ENCODE assay signal across 14 cellular contexts in the genomic region with DNA sequence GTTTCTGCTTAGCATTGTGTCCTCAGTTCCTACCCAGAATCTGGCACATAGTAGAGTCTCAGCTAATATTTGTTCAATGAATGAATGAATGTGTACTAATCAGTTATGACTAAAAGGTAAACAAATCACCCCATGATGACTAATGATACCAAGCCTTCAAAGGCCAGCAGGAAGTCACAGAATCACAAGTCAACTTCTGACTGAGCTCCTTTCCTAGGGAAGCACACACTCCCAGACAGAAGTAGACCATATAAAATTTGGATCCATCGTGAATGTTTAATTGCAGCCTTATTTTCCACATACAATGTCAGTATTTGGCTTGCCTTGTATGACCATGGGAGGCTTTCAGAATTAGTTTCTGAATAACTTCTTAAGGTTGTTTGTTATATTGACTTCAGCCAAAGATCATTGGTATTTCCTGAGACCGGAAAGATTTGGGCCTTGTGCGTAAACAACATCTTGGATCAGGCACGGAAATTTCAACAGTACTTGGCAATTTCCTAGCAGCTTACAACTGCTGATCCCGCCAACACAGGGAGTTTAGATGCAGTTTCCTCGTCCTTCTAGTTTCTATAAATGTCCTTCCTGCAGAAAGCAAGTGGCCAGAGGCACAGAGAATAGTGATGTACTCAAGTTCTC.
DNase-seq lines count a peak whose midpoint lies in the region; ATAC-seq, FAIRE-seq and TF ChIP-seq lines count a peak whose summit lies in the region.
"Had no signal": no experiment of that assay in that cellular context is flagged by ENCODE, and none has a peak within 500 bp of the region (broad histone marks: within the 10 kb centered on the region; RNA-seq: fewer than 3 reads in every experiment).

No MANE protein-coding gene starts in this region.

- peaks cover 8% of the 10 kb centered on the region for H3K4me1 Mint-ChIP-seq in T-helper 17 cell
- H3K4me1 Mint-ChIP-seq: B cell had no signal

- WGBS in pancreas, 2 donors = 19 to 40% methylated on average over 6 of the region's 6 CpGs
- WGBS in mesendoderm (ENCODE audit: extremely low coverage, insufficient coverage, low lambda C conversion rate) = no CpG with 5 or more reads among the region's 6 CpGs

- H2AK5ac ChIP-seq in mesendoderm (ENCODE audit: low read length) = no peak overlapping the region

- H3K4me2 ChIP-seq in mesendoderm (ENCODE audit: low read length) = no peak overlapping the region

- no peak overlapping the region for H3K23ac ChIP-seq in mesendoderm (ENCODE audit: low read length)

- H3K36me3 ChIP-seq in ACC112 (ENCODE audit: insufficient read depth, low read length) = no peaks in the 10 kb centered on the region
- H3K36me3 ChIP-seq in pancreas = no peaks in the 10 kb centered on the region
- H3K36me3 ChIP-seq in mesendoderm (ENCODE audit: control insufficient read depth, insufficient read depth, low read length) = no peaks in the 10 kb centered on the region

- H2AFZ ChIP-seq in ACC112 (ENCODE audit: low read length, unreplicated experiment) = peak overlapping the region; percentile 39

- no peak overlapping the region for H3K9ac ChIP-seq in mesendoderm (ENCODE audit: low read length)

- peaks cover 32% of the 10 kb centered on the region for H3K4me1 ChIP-seq in ACC112 (ENCODE audit: control insufficient read depth, insufficient read depth, low read length, unreplicated experiment)
- peaks cover 11 to 17% (median 12%) of the 10 kb centered on the region in 3 donors for H3K4me1 ChIP-seq in pancreas
- no peaks in the 10 kb centered on the region for H3K4me1 ChIP-seq in mesendoderm (ENCODE audit: control insufficient read depth, low read depth, low read length)

- no peak overlapping the region for H3K18ac ChIP-seq in mesendoderm (ENCODE audit: low read length)

- H3K36me3 Mint-ChIP-seq in T-helper 17 cell (ENCODE audit: low read depth) = no peaks in the 10 kb centered on the region
- H3K36me3 Mint-ChIP-seq: natural killer cell had no signal

- no peak overlapping the region for H2BK5ac ChIP-seq in mesendoderm (ENCODE audit: low read length)

- no peak overlapping the region for H3K56ac ChIP-seq in mesendoderm (ENCODE audit: low read length)

- no peak overlapping the region for H2BK15ac ChIP-seq in mesendoderm (replicated peaks; ENCODE audit: low read depth)

- DNase-seq in RKO (ENCODE audit: low spot score) (peak; percentile 32), foreskin fibroblast (peak; percentile 38 to 61), pancreas (peak in 2 of 6 donors; percentile 17 to 52), T-helper 17 cell (no peak), cortex of kidney (lab: John Stamatoyannopoulos, UW) (no peak), mesendoderm (no peak), GOT3 (lab: John Stamatoyannopoulos, UW) (no peak)
- DNase-seq: activated effector memory CD4-positive, alpha-beta T cell treated with Interleukin-2 at 50 U/mL for 16 hours; erythroblast; natural killer cell; SW 1271 had no signal

- no peak overlapping the region for H4K5ac ChIP-seq in mesendoderm (ENCODE audit: low read length)

- intact Hi-C loops in pancreas (cut with DNase I) = no loop called here

- H3K4me3 ChIP-seq in ACC112 (ENCODE audit: low read depth, low read length) (peak overlapping the region; percentile 35; the same call in 1 of the 2 replicates), foreskin fibroblast (ENCODE audit: low read depth in 1 of 2, low read length in 2 of 2) (no peak overlapping the region), pancreas (no peak overlapping the region), mesendoderm (ENCODE audit: low read length) (no peak overlapping the region)

- ATAC-seq in pancreas = peak; percentile 87 to 92 (median 91)
- ATAC-seq in T-helper 17 cell = no peak
- ATAC-seq: natural killer cell had no signal

- no peak overlapping the region for H3K4me3 Mint-ChIP-seq in T-helper 17 cell
- H3K4me3 Mint-ChIP-seq: B cell, natural killer cell had no signal

- no peak overlapping the region for H2BK120ac ChIP-seq in mesendoderm (ENCODE audit: low read depth, low read length)

- H3K27ac ChIP-seq in ACC112 (ENCODE audit: low read depth, low read length) (peak overlapping the region; percentile 86), pancreas (peak overlapping the region in 3 of 4 donors; percentile 14 to 66 (median 30)), mesendoderm (ENCODE audit: low read depth, low read length) (no peak overlapping the region)

- no peak overlapping the region for H4K8ac ChIP-seq in mesendoderm (ENCODE audit: low read depth, low read length)

- no peak for FAIRE-seq in pancreas (lab: Jason Lieb, UNC)
- FAIRE-seq: H54 had no signal

- H3K27me3 ChIP-seq in ACC112 (ENCODE audit: insufficient read depth, low read length) = no peaks in the 10 kb centered on the region
- H3K27me3 ChIP-seq in pancreas = no peaks in the 10 kb centered on the region
- H3K27me3 ChIP-seq in mesendoderm (ENCODE audit: insufficient read depth, low read length, poor library complexity) = no peaks in the 10 kb centered on the region

- H3K9me3 ChIP-seq in pancreas = no peaks in the 10 kb centered on the region
- no peaks in the 10 kb centered on the region for H3K9me3 ChIP-seq in T-helper 17 cell (ENCODE audit: control insufficient read depth, low read length, poor library complexity, severe bottlenecking)

- H3K79me2 ChIP-seq in ACC112 (ENCODE audit: control insufficient read depth, insufficient read depth, low read length, unreplicated experiment) (no peaks in the 10 kb centered on the region), mesendoderm (ENCODE audit: control insufficient read depth, insufficient read depth, low read length) (no peaks in the 10 kb centered on the region)

- no peaks in the 10 kb centered on the region for H3K79me1 ChIP-seq in mesendoderm (ENCODE audit: low read length)

- peaks cover 8% of the 10 kb centered on the region for H3K27me3 Mint-ChIP-seq in T-helper 17 cell
- H3K27me3 Mint-ChIP-seq: B cell had no signal

- no peak overlapping the region for H3K27ac Mint-ChIP-seq in T-helper 17 cell
- H3K27ac Mint-ChIP-seq: B cell, natural killer cell had no signal

- TF ChIP-seq CTCF in foreskin fibroblast (IDR thresholded peaks at IDR 0.05; ENCODE audit: low read depth, low read length) (no peak), pancreas (IDR thresholded peaks at IDR 0.05) (no peak)

- no peak overlapping the region for H3K4ac ChIP-seq in mesendoderm (ENCODE audit: low read depth, low read length)

Comparison
In these comparisons a context has a peak if more than half of its experiments do, and no peak if none do; other contexts are left out.
1. DNase-seq: peak in RKO (single experiment) and foreskin fibroblast (2 of 2); none in T-helper 17 cell (0 of 3), cortex of kidney (single experiment), mesendoderm (single experiment) and GOT3 (single experiment).